ENCODE assay signal across 1 cellular context in the genomic region with DNA sequence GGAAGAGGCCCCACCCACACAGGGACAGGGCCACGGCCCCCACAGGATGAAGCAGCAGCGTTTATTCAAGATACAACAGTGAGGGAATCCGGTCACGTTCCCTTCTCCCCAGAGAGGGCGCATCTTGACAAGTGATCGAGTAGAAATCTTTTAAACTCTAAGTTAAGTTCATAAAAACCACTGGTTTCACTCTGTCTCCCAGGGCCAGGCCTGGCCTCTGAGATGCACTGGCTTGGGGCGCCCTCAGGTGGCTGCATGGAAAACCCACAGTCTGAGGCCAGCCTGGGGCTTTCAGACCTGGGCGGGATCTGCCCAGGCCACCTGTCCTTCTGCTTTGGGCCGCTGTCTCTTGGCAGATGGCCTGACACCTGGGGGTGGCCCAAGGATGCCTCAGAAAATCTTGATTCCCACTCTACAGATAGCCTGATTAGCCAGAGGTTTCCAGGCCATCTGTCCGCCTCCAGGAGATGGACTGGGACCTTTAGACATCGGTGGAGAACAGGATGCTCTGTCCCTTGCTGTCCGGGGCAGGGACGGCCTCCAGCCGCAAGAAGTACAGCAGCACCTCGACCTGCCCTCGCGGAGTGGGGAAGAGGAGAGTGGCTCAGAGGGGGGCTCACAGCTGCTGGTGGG.
A peak's percentile ranks its signal among the peaks of the same experiment; 100 is the strongest.
TF ChIP-seq lines count a peak whose summit lies in the region.
"Not testable (repeated sequence)": the region's sequence is repeated elsewhere in the genome, so short reads cannot be mapped to it uniquely, and the experiment has no call there.

No MANE protein-coding gene starts in this region.

TF ChIP-seq in K562, 482 proteins besides CTCF, POLR2A, EP300 and RAD21 (continued from another document):
- peak; percentile 61; the same call in 1 of the 2 replicates for TF ChIP-seq STAG1 (CRISPR knock-in tag; IDR thresholded peaks at IDR 0.05; ENCODE audit: borderline replicate concordance)
- TF ChIP-seq YY1 (IDR thresholded peaks at IDR 0.05; ENCODE audit: borderline replicate concordance in 1 of 3, control insufficient read depth in 1 of 3, extremely low read depth in 1 of 3, insufficient read depth in 3 of 3, insufficient read length in 1 of 3, insufficient replicate concordance in 2 of 3, low read depth in 1 of 3, low read length in 2 of 3) = peak in 1 of 3 experiments; percentile 25
- peak in 1 of 2 experiments; percentile 38; a peak in 1 of 4 replicates for TF ChIP-seq RCOR1 (IDR thresholded peaks at IDR 0.05; ENCODE audit: borderline replicate concordance in 1 of 2, low read depth in 2 of 2, low read length in 2 of 2)
- peak; percentile 22; the same call in 1 of the 2 replicates for TF ChIP-seq KLF16 (IDR thresholded peaks at IDR 0.05)
- peak; percentile 56 for TF ChIP-seq DEAF1 (CRISPR knock-in tag; IDR thresholded peaks at IDR 0.05)
- peak; percentile 40; the same call in 1 of the 2 replicates for TF ChIP-seq BHLHE40 (IDR thresholded peaks at IDR 0.05; ENCODE audit: low read length)
- peak in 1 of 2 experiments; percentile 64; a peak in 2 of 4 replicates for TF ChIP-seq MAZ (CRISPR knock-in tag; conservative IDR thresholded peaks at IDR 0.05 in 1 of 2, IDR thresholded peaks at IDR 0.05 in 1 of 2)
- 0 out of 2 replicates have a peak, but pooled peaks have one; percentile 58 for TF ChIP-seq XRCC5 (IDR thresholded peaks at IDR 0.05; ENCODE audit: low read depth, low read length)
- TF ChIP-seq ZC3H11A (IDR thresholded peaks at IDR 0.05; ENCODE audit: low read depth, low read length) = peak; percentile 50; the same call in 1 of the 2 replicates
- peak; percentile 31; the same call in 1 of the 2 replicates for TF ChIP-seq JUND (IDR thresholded peaks at IDR 0.05; ENCODE audit: borderline replicate concordance, low read depth, low read length)
- TF ChIP-seq JUND (tag; IDR thresholded peaks at IDR 0.05; ENCODE audit: borderline replicate concordance, low read depth, low read length) = not testable (repeated sequence)
- TF ChIP-seq SMC3 (conservative IDR thresholded peaks at IDR 0.05; ENCODE audit: insufficient read depth, low read depth, low read length) = peak; percentile 98
- TF ChIP-seq, protein P1, sequence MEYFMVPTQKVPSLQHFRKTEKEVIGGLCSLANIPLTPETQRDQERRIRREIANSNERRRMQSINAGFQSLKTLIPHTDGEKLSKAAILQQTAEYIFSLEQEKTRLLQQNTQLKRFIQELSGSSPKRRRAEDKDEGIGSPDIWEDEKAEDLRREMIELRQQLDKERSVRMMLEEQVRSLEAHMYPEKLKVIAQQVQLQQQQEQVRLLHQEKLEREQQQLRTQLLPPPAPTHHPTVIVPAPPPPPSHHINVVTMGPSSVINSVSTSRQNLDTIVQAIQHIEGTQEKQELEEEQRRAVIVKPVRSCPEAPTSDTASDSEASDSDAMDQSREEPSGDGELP (CRISPR knock-in tag; IDR thresholded peaks at IDR 0.05; ENCODE audit: borderline replicate concordance) = peak; percentile 34; the same call in 1 of the 2 replicates
